10 cellular contexts compared by ENCODE assay signal in genomic region chr2:217289153-217289908, GRCh38.
A peak's percentile ranks its signal among the peaks of the same experiment; 100 is the strongest.
DNase-seq lines count a peak whose midpoint lies in the region; ATAC-seq and TF ChIP-seq lines count a peak whose summit lies in the region.
"Had no signal": no experiment of that assay in that cellular context is flagged by ENCODE, and none has a peak within 500 bp of the region (broad histone marks: within the 10 kb centered on the region; RNA-seq: fewer than 3 reads in every experiment).

No MANE protein-coding gene starts in this region.

- 73 to 80% methylated on average over 2 of the region's 2 CpGs for WGBS in lower leg skin, 2 donors

- ATAC-seq in SK-N-SH treated with all-trans-retinoic acid at 6 μM for 48 hours (no peak), GM18505 (IDR thresholded peaks at IDR 0.05; ENCODE audit: unreplicated experiment) (no peak)
- ATAC-seq: activated CD4-positive, alpha-beta T cell treated with anti-CD3 and anti-CD28 coated beads for 36 hours had no signal

- peak; percentile 44 for DNase-seq in COLO668 (lab: John Stamatoyannopoulos, UW; ENCODE audit: unreplicated experiment)
- DNase-seq in NCI-H146 treated with DMSO at 0.1 percent for 48 hours (lab: John Stamatoyannopoulos, UW; ENCODE audit: unreplicated experiment), result peak; percentile 86
- DNase-seq in amniotic epithelial cell (ENCODE audit: low read depth), result peak; percentile 26
- peak; percentile 57 for DNase-seq in islet precursor cell
- DNase-seq in DMS 273 (lab: John Stamatoyannopoulos, UW; ENCODE audit: unreplicated experiment), result no peak
- DNase-seq in lower leg skin (ENCODE audit: low spot score in 2 of 2), result no peak
- DNase-seq: activated CD4-positive, alpha-beta T cell treated with anti-CD3 and anti-CD28 coated beads for 36 hours; DND-41 had no signal

- no peak overlapping the region for H3K4me3 ChIP-seq in lower leg skin (ENCODE audit: low read depth, poor library complexity, severe bottlenecking)

- TF ChIP-seq POLR2A in GM18505 (IDR thresholded peaks at IDR 0.05; ENCODE audit: borderline replicate concordance, extremely low read depth, insufficient read depth, insufficient read length) (no peak), lower leg skin (IDR thresholded peaks at IDR 0.05) (no peak)

- no peak for TF ChIP-seq CTCF in lower leg skin (IDR thresholded peaks at IDR 0.05)

- intact Hi-C loops in lower leg skin (cut with DNase I; ENCODE audit: low total_unique reads), result no loop called here

TF ChIP-seq in SK-N-SH treated with all-trans-retinoic acid at 6 μM for 48 hours, 23 proteins besides CTCF, POLR2A, EP300 and RAD21:
- no peak for TF ChIP-seq BACH2 (CRISPR knock-in tag; IDR thresholded peaks at IDR 0.05; ENCODE audit: borderline replicate concordance)
- TF ChIP-seq PATZ1 (CRISPR knock-in tag; IDR thresholded peaks at IDR 0.05; ENCODE audit: borderline replicate concordance), result no peak
- no peak for TF ChIP-seq TCF4 (CRISPR knock-in tag; IDR thresholded peaks at IDR 0.05; ENCODE audit: borderline replicate concordance)
- TF ChIP-seq OSR1 (CRISPR knock-in tag; IDR thresholded peaks at IDR 0.05), result no peak
- TF ChIP-seq ZNF70 (CRISPR knock-in tag; IDR thresholded peaks at IDR 0.05), result no peak
- no peak for TF ChIP-seq ZNF565 (CRISPR knock-in tag; conservative IDR thresholded peaks at IDR 0.05; ENCODE audit: low read depth)
- TF ChIP-seq TOX (CRISPR knock-in tag; IDR thresholded peaks at IDR 0.05; ENCODE audit: borderline replicate concordance), result no peak

Comparison
In these comparisons a context has a peak if more than half of its experiments do, and no peak if none do; other contexts are left out.
1. DNase-seq: peak in COLO668 (single experiment), NCI-H146 treated with DMSO at 0.1 percent for 48 hours (single experiment), amniotic epithelial cell (single experiment) and islet precursor cell (single experiment); none in DMS 273 (single experiment) and lower leg skin (0 of 2).